ENCODE assay signal across 10 cellular contexts in the genomic region with DNA sequence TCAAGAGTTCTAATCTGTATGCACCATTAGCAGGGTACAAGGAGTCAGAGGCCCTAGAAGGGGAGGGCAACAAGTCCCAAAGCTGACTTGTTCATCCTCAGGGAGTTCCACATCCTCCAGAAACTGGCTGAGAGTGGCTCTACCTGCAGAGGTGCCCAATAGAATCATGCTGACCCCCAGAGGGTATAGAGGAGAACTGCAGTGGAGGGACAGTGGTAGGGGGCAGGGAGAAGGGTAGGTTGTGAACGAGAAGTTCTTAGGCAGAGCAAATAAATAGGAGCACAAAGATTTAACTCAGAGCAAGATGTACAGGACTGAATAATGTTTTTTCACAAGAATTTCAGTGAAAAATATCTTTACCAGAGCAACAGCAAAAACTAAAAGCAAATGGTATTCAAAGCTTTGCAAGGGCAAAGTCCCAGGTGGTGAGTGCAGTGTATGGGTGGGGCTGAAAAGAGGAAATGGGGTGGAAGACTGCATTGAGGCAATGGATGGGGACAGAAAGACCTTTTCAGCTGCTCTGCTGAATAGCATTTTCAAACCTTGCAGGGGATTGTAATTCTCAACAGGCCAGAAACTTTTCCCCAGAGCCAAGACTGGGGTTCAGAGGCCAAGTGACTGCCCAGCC. TPM values are rescaled to one million over a fixed set of nuclear protein-coding genes. Genes with fewer than 3 reads are reported as not detected.
DNase-seq lines count a peak whose midpoint lies in the region; ATAC-seq and FAIRE-seq lines count a peak whose summit lies in the region.
"Had no signal": no experiment of that assay in that cellular context is flagged by ENCODE, and none has a peak within 500 bp of the region (broad histone marks: within the 10 kb centered on the region; RNA-seq: fewer than 3 reads in every experiment).

No MANE protein-coding gene starts in this region.

- ATAC-seq in GM19468 (IDR thresholded peaks at IDR 0.05; ENCODE audit: extremely low read depth, unreplicated experiment) (peak; percentile 26), esophagus mucosa (peak; percentile 48), HG02973 (IDR thresholded peaks at IDR 0.05; ENCODE audit: unreplicated experiment) (no peak)

- DNase-seq in DMS53 (lab: John Stamatoyannopoulos, UW) (peak; percentile 73), HuH-7.5 (ENCODE audit: low spot score) (peak; percentile 12), NCI-H2081 (lab: John Stamatoyannopoulos, UW) (no peak), NCI-H446 (lab: John Stamatoyannopoulos, UW) (no peak), urothelium cell line (ENCODE audit: low spot score) (no peak)
- DNase-seq: sigmoid colon had no signal

- no peak for FAIRE-seq in urothelium cell line (lab: Jason Lieb, UNC)

RNA-seq across cellular contexts. Expression of gene FCRL2, which starts 3.1 kb away (rescaled TPM):
- total RNA-seq in esophagus mucosa = 0.56 TPM
- total RNA-seq: dermis microvascular lymphatic vessel endothelial cell, sigmoid colon had no signal

RNA-seq across cellular contexts. Expression of gene FCRL1, which starts 46.1 kb away (rescaled TPM):
- total RNA-seq in esophagus mucosa = 1.2 TPM
- total RNA-seq: dermis microvascular lymphatic vessel endothelial cell, sigmoid colon had no signal

Comparison
In these comparisons a context has a peak if more than half of its experiments do, and no peak if none do; other contexts are left out.
1. DNase-seq: peak in DMS53 (single experiment) and HuH-7.5 (single experiment); none in NCI-H2081 (0 of 2), NCI-H446 (0 of 2) and urothelium cell line (single experiment).